16 cellular contexts compared by ENCODE assay signal in the genomic region with DNA sequence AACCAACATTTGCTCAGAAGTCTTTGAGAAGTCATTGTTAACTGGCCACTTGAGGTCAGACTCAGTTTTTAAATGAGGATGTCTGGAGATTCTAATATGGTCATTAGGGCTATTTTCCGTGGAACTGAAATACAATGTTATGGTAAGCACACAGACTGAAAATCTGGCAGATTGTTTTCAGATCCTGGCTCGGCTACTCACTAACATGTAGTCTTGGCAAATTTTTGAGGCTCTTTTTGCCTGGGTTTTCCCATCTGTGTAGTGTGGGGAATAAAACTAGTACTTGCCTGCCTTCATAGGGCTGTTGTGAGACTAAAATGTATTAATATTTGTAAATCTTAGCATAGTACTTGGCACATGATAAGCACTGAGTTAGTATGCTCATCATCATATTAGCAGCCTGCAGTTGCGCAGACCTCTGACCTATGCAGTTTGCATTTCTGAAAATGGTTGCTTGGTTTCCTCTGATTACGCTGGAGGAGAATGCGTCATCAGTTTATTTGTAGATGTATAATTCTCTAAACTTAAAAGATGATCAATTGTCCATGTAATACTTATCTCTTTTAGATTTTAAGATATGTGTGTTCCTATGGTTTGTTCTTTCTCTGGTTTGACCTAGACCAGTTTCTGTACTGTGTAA.
DNase-seq lines count a peak whose midpoint lies in the region; ATAC-seq and TF ChIP-seq lines count a peak whose summit lies in the region.
"Had no signal": no experiment of that assay in that cellular context is flagged by ENCODE, and none has a peak within 500 bp of the region (broad histone marks: within the 10 kb centered on the region; RNA-seq: fewer than 3 reads in every experiment).

No MANE protein-coding gene starts in this region.

- H3K4me3 ChIP-seq in heart right ventricle (no peak overlapping the region), uterus (no peak overlapping the region)
- H3K4me3 ChIP-seq: BLaER1, Peyer's patch had no signal

- peak in 1 of 9 donors; percentile 12 for TF ChIP-seq CTCF in heart right ventricle (IDR thresholded peaks at IDR 0.05)
- TF ChIP-seq CTCF in uterus (IDR thresholded peaks at IDR 0.05) = no peak

- H3K27ac ChIP-seq in heart right ventricle = peak overlapping the region in 9 of 10 donors; percentile 54 to 89 (median 66)
- H3K27ac ChIP-seq in uterus = peak overlapping the region; percentile 80 to 88
- H3K27ac ChIP-seq: BLaER1, KMS-11 had no signal

- H3K9me3 ChIP-seq in heart right ventricle (no peaks in the 10 kb centered on the region), uterus (no peaks in the 10 kb centered on the region)
- H3K9me3 ChIP-seq: BLaER1, Peyer's patch had no signal

- ATAC-seq in heart right ventricle (no peak), left ventricle myocardium superior (no peak), left lobe of liver (no peak)

- DNase-seq in heart right ventricle = no peak
- no peak for DNase-seq in left ventricle myocardium superior
- peak; percentile 81 for DNase-seq in cerebellar cortex (ENCODE audit: low spot score)
- DNase-seq in iris pigment epithelial cell (ENCODE audit: low read depth) = peak; percentile 35
- DNase-seq in uterus = no peak
- DNase-seq in NCI-H1417 (lab: John Stamatoyannopoulos, UW) = no peak
- DNase-seq in left lobe of liver (ENCODE audit: low spot score) = no peak
- DNase-seq in GDM1 (lab: John Stamatoyannopoulos, UW) = no peak
- DNase-seq: 8988T; CD8-positive, alpha-beta memory T cell; NCI-H1092 treated with DMSO at 0.1 percent for 48 hours; NCI-H187 treated with DMSO at 0.1 percent for 48 hours; NCI-H82; Peyer's patch had no signal

- intact Hi-C loops in heart right ventricle (cut with DNase I) = loop anchor here in 2 of 10 donors (10.0 kb wide), 3 partner anchors 137 to 207 kb away; no protein-coding TSS in a partner anchor
- intact Hi-C loops in left ventricle myocardium superior (cut with micrococcal nuclease) = loop anchor here (10.0 kb wide), 1 partner anchor 137 kb away; no protein-coding TSS in a partner anchor
- intact Hi-C loops in uterus (cut with DNase I; ENCODE audit: low total_unique reads) = no loop called here

- TF ChIP-seq POLR2A in uterus (IDR thresholded peaks at IDR 0.05) = no peak

- H3K27me3 ChIP-seq in heart right ventricle (no peaks in the 10 kb centered on the region), uterus (no peaks in the 10 kb centered on the region)
- H3K27me3 ChIP-seq: BLaER1, Peyer's patch had no signal

- peaks cover 32 to 94% (median 87%) of the 10 kb centered on the region in 9 donors for H3K4me1 ChIP-seq in heart right ventricle
- H3K4me1 ChIP-seq in uterus = peaks cover 26 to 38% of the 10 kb centered on the region in 2 donors

- H3K36me3 ChIP-seq in heart right ventricle = no peaks in the 10 kb centered on the region
- H3K36me3 ChIP-seq in uterus = no peaks in the 10 kb centered on the region
- H3K36me3 ChIP-seq: BLaER1, Peyer's patch had no signal

- WGBS in heart right ventricle, 2 donors = 81 to 83% methylated on average over 5 of the region's 5 CpGs

Comparison
In these comparisons a context has a peak if more than half of its experiments do, and no peak if none do; other contexts are left out.
1. DNase-seq: peak in cerebellar cortex (single experiment) and iris pigment epithelial cell (single experiment); none in heart right ventricle (0 of 2), left ventricle myocardium superior (single experiment), uterus (0 of 2), NCI-H1417 (0 of 3), left lobe of liver (single experiment) and GDM1 (single experiment).